ENCODE assay signal across 1 cellular context in the genomic region with DNA sequence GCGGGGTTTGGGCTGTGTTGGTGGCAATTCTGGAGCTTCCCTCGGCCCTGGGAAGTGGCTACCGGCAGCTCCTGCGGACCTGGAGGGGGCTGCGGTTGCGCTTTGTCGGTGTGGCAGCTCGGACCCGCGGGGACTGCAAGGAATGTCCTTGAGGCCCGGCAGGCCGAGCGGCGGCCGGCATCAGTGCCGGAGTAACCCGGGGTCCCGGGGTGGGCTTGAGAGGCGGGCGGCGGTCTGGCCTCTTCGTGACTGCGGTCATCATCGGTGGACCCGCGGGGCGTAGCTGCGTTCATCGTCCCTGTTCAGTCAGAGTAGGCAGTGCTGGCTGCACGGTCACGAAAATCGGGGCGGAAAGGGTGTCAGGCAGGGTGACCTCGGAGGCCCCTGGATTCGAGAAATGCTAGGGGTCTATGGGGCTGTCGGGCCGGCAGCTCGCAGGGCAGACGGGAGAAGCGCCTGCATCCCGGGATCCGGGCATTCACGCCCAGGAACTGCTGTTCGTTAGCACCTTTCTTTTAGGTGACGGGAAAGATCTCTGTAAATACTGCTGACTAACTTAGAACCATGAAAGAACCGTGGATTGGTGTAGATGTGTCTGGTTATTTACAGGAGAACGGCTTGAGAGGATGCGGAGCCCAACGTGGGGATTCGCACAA.
A peak's percentile ranks its signal among the peaks of the same experiment; 100 is the strongest.
TF ChIP-seq lines count a peak whose summit lies in the region.

No MANE protein-coding gene starts in this region.

TF ChIP-seq in K562, 482 proteins besides CTCF, POLR2A, EP300 and RAD21 (continued from another document and continues in another):
- TF ChIP-seq MYNN (IDR thresholded peaks at IDR 0.05): 0 out of 2 replicates have a peak, but pooled peaks have one; percentile 2
- TF ChIP-seq MYNN (CRISPR knock-in tag; IDR thresholded peaks at IDR 0.05): no peak
- TF ChIP-seq EP400 (IDR thresholded peaks at IDR 0.05): no peak
- peak in 1 of 2 experiments; percentile 2; a peak in 1 of 4 replicates for TF ChIP-seq SIN3A (IDR thresholded peaks at IDR 0.05; ENCODE audit: borderline replicate concordance in 2 of 2, control insufficient read depth in 1 of 2, low read depth in 2 of 2, low read length in 2 of 2)
- TF ChIP-seq NCOR1 (IDR thresholded peaks at IDR 0.05): no peak
- TF ChIP-seq, protein P1, sequence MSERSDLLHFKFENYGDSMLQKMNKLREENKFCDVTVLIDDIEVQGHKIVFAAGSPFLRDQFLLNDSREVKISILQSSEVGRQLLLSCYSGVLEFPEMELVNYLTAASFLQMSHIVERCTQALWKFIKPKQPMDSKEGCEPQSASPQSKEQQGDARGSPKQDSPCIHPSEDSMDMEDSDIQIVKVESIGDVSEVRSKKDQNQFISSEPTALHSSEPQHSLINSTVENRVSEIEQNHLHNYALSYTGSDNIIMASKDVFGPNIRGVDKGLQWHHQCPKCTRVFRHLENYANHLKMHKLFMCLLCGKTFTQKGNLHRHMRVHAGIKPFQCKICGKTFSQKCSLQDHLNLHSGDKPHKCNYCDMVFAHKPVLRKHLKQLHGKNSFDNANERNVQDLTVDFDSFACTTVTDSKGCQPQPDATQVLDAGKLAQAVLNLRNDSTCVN (CRISPR knock-in tag; IDR thresholded peaks at IDR 0.05): no peak
- peak; percentile 78 for TF ChIP-seq RBFOX2 (IDR thresholded peaks at IDR 0.05; ENCODE audit: low read depth, low read length)
- TF ChIP-seq FOXK2 (conservative IDR thresholded peaks at IDR 0.05 in 1 of 2, IDR thresholded peaks at IDR 0.05 in 1 of 2; ENCODE audit: low read depth in 2 of 2): 0 out of 4 replicates have a peak, but pooled peaks of 1 of the 2 experiments have one; percentile 14
- no peak for TF ChIP-seq JUNB (CRISPR knock-in tag; conservative IDR thresholded peaks at IDR 0.05)
- no peak for TF ChIP-seq CHCHD3 (CRISPR knock-in tag; IDR thresholded peaks at IDR 0.05)
- no peak for TF ChIP-seq MBD2 (IDR thresholded peaks at IDR 0.05; ENCODE audit: borderline replicate concordance, low read depth)
- peak; percentile 93 for TF ChIP-seq CHD1 (IDR thresholded peaks at IDR 0.05; ENCODE audit: low read length)
- TF ChIP-seq ZNF707 (CRISPR knock-in tag; conservative IDR thresholded peaks at IDR 0.05): no peak
- TF ChIP-seq, protein P2, sequence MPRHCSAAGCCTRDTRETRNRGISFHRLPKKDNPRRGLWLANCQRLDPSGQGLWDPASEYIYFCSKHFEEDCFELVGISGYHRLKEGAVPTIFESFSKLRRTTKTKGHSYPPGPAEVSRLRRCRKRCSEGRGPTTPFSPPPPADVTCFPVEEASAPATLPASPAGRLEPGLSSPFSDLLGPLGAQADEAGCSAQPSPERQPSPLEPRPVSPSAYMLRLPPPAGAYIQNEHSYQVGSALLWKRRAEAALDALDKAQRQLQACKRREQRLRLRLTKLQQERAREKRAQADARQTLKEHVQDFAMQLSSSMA (CRISPR knock-in tag; IDR thresholded peaks at IDR 0.05): 0 out of 2 replicates have a peak, but pooled peaks have one; percentile 43
- no peak for TF ChIP-seq KLF16 (IDR thresholded peaks at IDR 0.05)
- TF ChIP-seq, protein P3, sequence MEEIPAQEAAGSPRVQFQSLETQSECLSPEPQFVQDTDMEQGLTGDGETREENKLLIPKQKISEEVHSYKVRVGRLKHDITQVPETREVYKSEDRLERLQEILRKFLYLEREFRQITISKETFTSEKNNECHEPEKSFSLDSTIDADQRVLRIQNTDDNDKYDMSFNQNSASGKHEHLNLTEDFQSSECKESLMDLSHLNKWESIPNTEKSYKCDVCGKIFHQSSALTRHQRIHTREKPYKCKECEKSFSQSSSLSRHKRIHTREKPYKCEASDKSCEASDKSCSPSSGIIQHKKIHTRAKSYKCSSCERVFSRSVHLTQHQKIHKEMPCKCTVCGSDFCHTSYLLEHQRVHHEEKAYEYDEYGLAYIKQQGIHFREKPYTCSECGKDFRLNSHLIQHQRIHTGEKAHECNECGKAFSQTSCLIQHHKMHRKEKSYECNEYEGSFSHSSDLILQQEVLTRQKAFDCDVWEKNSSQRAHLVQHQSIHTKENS (CRISPR knock-in tag; IDR thresholded peaks at IDR 0.05): no peak
- TF ChIP-seq, protein P4, sequence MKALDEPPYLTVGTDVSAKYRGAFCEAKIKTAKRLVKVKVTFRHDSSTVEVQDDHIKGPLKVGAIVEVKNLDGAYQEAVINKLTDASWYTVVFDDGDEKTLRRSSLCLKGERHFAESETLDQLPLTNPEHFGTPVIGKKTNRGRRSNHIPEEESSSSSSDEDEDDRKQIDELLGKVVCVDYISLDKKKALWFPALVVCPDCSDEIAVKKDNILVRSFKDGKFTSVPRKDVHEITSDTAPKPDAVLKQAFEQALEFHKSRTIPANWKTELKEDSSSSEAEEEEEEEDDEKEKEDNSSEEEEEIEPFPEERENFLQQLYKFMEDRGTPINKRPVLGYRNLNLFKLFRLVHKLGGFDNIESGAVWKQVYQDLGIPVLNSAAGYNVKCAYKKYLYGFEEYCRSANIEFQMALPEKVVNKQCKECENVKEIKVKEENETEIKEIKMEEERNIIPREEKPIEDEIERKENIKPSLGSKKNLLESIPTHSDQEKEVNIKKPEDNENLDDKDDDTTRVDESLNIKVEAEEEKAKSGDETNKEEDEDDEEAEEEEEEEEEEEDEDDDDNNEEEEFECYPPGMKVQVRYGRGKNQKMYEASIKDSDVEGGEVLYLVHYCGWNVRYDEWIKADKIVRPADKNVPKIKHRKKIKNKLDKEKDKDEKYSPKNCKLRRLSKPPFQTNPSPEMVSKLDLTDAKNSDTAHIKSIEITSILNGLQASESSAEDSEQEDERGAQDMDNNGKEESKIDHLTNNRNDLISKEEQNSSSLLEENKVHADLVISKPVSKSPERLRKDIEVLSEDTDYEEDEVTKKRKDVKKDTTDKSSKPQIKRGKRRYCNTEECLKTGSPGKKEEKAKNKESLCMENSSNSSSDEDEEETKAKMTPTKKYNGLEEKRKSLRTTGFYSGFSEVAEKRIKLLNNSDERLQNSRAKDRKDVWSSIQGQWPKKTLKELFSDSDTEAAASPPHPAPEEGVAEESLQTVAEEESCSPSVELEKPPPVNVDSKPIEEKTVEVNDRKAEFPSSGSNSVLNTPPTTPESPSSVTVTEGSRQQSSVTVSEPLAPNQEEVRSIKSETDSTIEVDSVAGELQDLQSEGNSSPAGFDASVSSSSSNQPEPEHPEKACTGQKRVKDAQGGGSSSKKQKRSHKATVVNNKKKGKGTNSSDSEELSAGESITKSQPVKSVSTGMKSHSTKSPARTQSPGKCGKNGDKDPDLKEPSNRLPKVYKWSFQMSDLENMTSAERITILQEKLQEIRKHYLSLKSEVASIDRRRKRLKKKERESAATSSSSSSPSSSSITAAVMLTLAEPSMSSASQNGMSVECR (CRISPR knock-in tag; IDR thresholded peaks at IDR 0.05): no peak
- TF ChIP-seq ZFX (CRISPR knock-in tag; IDR thresholded peaks at IDR 0.05): peak; percentile 28; the same call in 1 of the 2 replicates
- TF ChIP-seq, protein P5, sequence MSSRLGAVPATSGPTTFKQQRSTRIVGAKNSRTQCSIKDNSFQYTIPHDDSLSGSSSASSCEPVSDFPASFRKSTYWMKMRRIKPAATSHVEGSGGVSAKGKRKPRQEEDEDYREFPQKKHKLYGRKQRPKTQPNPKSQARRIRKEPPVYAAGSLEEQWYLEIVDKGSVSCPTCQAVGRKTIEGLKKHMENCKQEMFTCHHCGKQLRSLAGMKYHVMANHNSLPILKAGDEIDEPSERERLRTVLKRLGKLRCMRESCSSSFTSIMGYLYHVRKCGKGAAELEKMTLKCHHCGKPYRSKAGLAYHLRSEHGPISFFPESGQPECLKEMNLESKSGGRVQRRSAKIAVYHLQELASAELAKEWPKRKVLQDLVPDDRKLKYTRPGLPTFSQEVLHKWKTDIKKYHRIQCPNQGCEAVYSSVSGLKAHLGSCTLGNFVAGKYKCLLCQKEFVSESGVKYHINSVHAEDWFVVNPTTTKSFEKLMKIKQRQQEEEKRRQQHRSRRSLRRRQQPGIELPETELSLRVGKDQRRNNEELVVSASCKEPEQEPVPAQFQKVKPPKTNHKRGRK (tag; IDR thresholded peaks at IDR 0.05): no peak
- no peak for TF ChIP-seq ETS2 (tag; IDR thresholded peaks at IDR 0.05; ENCODE audit: borderline replicate concordance, poor library complexity, severe bottlenecking)
- TF ChIP-seq, protein P6, sequence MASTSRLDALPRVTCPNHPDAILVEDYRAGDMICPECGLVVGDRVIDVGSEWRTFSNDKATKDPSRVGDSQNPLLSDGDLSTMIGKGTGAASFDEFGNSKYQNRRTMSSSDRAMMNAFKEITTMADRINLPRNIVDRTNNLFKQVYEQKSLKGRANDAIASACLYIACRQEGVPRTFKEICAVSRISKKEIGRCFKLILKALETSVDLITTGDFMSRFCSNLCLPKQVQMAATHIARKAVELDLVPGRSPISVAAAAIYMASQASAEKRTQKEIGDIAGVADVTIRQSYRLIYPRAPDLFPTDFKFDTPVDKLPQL (IDR thresholded peaks at IDR 0.05; ENCODE audit: extremely low read depth, insufficient read length): no peak
- TF ChIP-seq, protein P7, sequence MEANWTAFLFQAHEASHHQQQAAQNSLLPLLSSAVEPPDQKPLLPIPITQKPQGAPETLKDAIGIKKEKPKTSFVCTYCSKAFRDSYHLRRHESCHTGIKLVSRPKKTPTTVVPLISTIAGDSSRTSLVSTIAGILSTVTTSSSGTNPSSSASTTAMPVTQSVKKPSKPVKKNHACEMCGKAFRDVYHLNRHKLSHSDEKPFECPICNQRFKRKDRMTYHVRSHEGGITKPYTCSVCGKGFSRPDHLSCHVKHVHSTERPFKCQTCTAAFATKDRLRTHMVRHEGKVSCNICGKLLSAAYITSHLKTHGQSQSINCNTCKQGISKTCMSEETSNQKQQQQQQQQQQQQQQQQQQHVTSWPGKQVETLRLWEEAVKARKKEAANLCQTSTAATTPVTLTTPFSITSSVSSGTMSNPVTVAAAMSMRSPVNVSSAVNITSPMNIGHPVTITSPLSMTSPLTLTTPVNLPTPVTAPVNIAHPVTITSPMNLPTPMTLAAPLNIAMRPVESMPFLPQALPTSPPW (CRISPR knock-in tag; IDR thresholded peaks at IDR 0.05): peak; percentile 10; the same call in 1 of the 2 replicates
- peak; percentile 51; the same call in 1 of the 2 replicates for TF ChIP-seq ZBTB7A (IDR thresholded peaks at IDR 0.05; ENCODE audit: borderline replicate concordance, control insufficient read depth, low read depth, low read length)
- no peak for TF ChIP-seq TEAD4 (IDR thresholded peaks at IDR 0.05; ENCODE audit: low read length)
- TF ChIP-seq TEAD4 (CRISPR knock-in tag; IDR thresholded peaks at IDR 0.05; ENCODE audit: borderline replicate concordance): no peak; the same call in 1 of the 2 replicates
- no peak for TF ChIP-seq PHF21A (IDR thresholded peaks at IDR 0.05; ENCODE audit: borderline replicate concordance, low read depth)
- TF ChIP-seq HCFC1 (IDR thresholded peaks at IDR 0.05; ENCODE audit: low read depth, low read length): no peak
- TF ChIP-seq HDAC1 (IDR thresholded peaks at IDR 0.05): 0 out of 4 replicates have a peak, but pooled peaks of 1 of the 2 experiments have one; percentile 17
- no peak for TF ChIP-seq GATAD2A (IDR thresholded peaks at IDR 0.05)
- TF ChIP-seq, protein P8, sequence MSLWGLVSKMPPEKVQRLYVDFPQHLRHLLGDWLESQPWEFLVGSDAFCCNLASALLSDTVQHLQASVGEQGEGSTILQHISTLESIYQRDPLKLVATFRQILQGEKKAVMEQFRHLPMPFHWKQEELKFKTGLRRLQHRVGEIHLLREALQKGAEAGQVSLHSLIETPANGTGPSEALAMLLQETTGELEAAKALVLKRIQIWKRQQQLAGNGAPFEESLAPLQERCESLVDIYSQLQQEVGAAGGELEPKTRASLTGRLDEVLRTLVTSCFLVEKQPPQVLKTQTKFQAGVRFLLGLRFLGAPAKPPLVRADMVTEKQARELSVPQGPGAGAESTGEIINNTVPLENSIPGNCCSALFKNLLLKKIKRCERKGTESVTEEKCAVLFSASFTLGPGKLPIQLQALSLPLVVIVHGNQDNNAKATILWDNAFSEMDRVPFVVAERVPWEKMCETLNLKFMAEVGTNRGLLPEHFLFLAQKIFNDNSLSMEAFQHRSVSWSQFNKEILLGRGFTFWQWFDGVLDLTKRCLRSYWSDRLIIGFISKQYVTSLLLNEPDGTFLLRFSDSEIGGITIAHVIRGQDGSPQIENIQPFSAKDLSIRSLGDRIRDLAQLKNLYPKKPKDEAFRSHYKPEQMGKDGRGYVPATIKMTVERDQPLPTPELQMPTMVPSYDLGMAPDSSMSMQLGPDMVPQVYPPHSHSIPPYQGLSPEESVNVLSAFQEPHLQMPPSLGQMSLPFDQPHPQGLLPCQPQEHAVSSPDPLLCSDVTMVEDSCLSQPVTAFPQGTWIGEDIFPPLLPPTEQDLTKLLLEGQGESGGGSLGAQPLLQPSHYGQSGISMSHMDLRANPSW (CRISPR knock-in tag; IDR thresholded peaks at IDR 0.05): no peak
- TF ChIP-seq, protein P9, sequence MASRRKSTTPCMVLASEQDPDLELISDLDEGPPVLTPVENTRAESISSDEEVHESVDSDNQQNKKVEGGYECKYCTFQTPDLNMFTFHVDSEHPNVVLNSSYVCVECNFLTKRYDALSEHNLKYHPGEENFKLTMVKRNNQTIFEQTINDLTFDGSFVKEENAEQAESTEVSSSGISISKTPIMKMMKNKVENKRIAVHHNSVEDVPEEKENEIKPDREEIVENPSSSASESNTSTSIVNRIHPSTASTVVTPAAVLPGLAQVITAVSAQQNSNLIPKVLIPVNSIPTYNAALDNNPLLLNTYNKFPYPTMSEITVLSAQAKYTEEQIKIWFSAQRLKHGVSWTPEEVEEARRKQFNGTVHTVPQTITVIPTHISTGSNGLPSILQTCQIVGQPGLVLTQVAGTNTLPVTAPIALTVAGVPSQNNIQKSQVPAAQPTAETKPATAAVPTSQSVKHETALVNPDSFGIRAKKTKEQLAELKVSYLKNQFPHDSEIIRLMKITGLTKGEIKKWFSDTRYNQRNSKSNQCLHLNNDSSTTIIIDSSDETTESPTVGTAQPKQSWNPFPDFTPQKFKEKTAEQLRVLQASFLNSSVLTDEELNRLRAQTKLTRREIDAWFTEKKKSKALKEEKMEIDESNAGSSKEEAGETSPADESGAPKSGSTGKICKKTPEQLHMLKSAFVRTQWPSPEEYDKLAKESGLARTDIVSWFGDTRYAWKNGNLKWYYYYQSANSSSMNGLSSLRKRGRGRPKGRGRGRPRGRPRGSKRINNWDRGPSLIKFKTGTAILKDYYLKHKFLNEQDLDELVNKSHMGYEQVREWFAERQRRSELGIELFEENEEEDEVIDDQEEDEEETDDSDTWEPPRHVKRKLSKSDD (conservative IDR thresholded peaks at IDR 0.05; ENCODE audit: low read length): no peak
- peak; percentile 56 for TF ChIP-seq ZNF316 (IDR thresholded peaks at IDR 0.05)
- TF ChIP-seq PPARD (CRISPR knock-in tag; IDR thresholded peaks at IDR 0.05): no peak
- TF ChIP-seq NR2F6 (CRISPR knock-in tag; IDR thresholded peaks at IDR 0.05): no peak
- TF ChIP-seq, protein P10, sequence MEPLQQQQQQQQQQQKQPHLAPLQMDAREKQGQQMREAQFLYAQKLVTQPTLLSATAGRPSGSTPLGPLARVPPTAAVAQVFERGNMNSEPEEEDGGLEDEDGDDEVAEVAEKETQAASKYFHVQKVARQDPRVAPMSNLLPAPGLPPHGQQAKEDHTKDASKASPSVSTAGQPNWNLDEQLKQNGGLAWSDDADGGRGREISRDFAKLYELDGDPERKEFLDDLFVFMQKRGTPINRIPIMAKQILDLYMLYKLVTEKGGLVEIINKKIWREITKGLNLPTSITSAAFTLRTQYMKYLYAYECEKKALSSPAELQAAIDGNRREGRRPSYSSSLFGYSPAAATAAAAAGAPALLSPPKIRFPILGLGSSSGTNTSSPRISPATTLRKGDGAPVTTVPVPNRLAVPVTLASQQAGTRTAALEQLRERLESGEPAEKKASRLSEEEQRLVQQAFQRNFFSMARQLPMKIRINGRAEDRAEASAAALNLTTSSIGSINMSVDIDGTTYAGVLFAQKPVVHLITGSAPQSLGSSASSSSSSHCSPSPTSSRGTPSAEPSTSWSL (CRISPR knock-in tag; IDR thresholded peaks at IDR 0.05; ENCODE audit: borderline replicate concordance): no peak
- TF ChIP-seq IRF2 (CRISPR knock-in tag; IDR thresholded peaks at IDR 0.05): no peak
- TF ChIP-seq POLR3A (IDR thresholded peaks at IDR 0.05; ENCODE audit: borderline replicate concordance, extremely low read depth, insufficient read depth, insufficient read length): no peak
- no peak for TF ChIP-seq SMAD1 (IDR thresholded peaks at IDR 0.05; ENCODE audit: low read depth, low read length, partially characterized antibody)
- TF ChIP-seq POLR2G (IDR thresholded peaks at IDR 0.05; ENCODE audit: low read depth, low read length): peak; percentile 57
- no peak for TF ChIP-seq ZC3H8 (IDR thresholded peaks at IDR 0.05)
